In the genomic region with DNA sequence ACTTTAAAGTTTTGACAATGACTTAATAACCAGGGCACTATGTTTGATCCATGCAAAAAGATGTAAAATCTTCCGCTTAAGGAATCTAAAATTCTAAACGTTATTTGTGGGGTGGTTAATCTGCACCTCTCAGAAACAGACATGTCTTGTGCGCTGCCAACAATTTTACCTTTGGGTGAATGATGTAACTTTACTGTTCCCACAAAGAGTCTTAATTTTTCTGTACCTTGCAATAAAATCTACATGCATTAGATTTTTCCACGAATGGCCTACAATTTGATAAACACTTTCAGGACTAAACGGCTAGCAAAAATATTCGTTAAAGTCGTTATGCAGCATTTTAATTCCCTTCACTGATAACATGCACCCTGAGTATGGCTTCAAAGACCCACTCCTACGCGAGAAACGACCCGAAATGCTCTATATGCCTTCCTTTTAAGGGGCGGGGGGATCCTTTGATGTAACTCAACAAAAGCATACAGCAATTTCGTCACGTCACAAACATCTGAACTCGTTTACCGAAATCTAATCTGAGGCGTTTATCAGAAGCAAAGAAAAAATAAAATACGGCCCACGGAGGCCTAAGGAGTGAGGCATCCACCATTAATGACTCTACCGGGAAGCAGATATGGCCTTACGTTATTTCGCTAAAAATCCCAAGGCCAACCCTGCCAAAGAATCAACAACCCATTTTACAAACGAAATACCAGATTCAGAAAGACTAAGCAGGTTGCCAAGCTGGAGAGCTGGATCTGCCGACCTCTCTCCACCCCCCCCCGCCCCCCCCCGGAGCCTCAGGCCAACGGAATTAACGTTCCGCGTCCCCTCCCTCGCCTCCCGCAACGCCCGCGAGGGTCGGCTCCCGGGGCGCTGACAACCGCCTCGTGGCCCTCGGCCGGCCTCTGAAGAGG, we compare ENCODE assay signal across 1 cellular context.
A peak's percentile ranks its signal among the peaks of the same experiment; 100 is the strongest.
TF ChIP-seq lines count a peak whose summit lies in the region.

No MANE protein-coding gene starts in this region.

TF ChIP-seq in HEK293, 187 proteins besides CTCF, POLR2A, EP300 and RAD21:
- TF ChIP-seq EGR2 (tag by site-specific recombination; IDR thresholded peaks at IDR 0.05; ENCODE audit: low read depth) (peak; percentile 29; the same call in 1 of the 2 replicates), ZSCAN16 (tag by site-specific recombination; IDR thresholded peaks at IDR 0.05) (no peak), GLIS1 (tag by site-specific recombination; IDR thresholded peaks at IDR 0.05) (peak; percentile 97), BCL11B (tag by site-specific recombination; IDR thresholded peaks at IDR 0.05; ENCODE audit: low read depth) (0 out of 2 replicates have a peak, but pooled peaks have one; percentile 22), KLF10 (tag by site-specific recombination; IDR thresholded peaks at IDR 0.05) (no peak), BCL11A (tag by site-specific recombination; IDR thresholded peaks at IDR 0.05; ENCODE audit: low read depth) (no peak), ZNF600 (tag by site-specific recombination; IDR thresholded peaks at IDR 0.05) (0 out of 2 replicates have a peak, but pooled peaks have one; percentile 24), ZNF341 (tag by site-specific recombination; IDR thresholded peaks at IDR 0.05; ENCODE audit: low read depth) (peak; percentile 62), ZNF76 (tag by site-specific recombination; IDR thresholded peaks at IDR 0.05; ENCODE audit: borderline replicate concordance, low read depth) (peak; percentile 29; the same call in 1 of the 2 replicates), ZNF398 (tag by site-specific recombination; IDR thresholded peaks at IDR 0.05) (peak; percentile 75), ZFHX2 (tag by site-specific recombination; conservative IDR thresholded peaks at IDR 0.05) (peak; percentile 31; the same call in 1 of the 2 replicates), ZNF354C (tag by site-specific recombination; IDR thresholded peaks at IDR 0.05; ENCODE audit: borderline replicate concordance, low read depth) (no peak), MZF1 (tag by site-specific recombination; IDR thresholded peaks at IDR 0.05; ENCODE audit: borderline replicate concordance) (no peak), YY1 (tag by site-specific recombination; IDR thresholded peaks at IDR 0.05) (peak; percentile 14; the same call in 1 of the 2 replicates), ZBTB21 (tag by site-specific recombination; IDR thresholded peaks at IDR 0.05) (peak; percentile 12; the same call in 1 of the 2 replicates)
- TF ChIP-seq, protein P1, sequence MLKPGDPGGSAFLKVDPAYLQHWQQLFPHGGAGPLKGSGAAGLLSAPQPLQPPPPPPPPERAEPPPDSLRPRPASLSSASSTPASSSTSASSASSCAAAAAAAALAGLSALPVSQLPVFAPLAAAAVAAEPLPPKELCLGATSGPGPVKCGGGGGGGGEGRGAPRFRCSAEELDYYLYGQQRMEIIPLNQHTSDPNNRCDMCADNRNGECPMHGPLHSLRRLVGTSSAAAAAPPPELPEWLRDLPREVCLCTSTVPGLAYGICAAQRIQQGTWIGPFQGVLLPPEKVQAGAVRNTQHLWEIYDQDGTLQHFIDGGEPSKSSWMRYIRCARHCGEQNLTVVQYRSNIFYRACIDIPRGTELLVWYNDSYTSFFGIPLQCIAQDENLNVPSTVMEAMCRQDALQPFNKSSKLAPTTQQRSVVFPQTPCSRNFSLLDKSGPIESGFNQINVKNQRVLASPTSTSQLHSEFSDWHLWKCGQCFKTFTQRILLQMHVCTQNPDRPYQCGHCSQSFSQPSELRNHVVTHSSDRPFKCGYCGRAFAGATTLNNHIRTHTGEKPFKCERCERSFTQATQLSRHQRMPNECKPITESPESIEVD (tag by site-specific recombination; IDR thresholded peaks at IDR 0.05): peak; percentile 11; the same call in 1 of the 2 replicates
- TF ChIP-seq, protein P2, sequence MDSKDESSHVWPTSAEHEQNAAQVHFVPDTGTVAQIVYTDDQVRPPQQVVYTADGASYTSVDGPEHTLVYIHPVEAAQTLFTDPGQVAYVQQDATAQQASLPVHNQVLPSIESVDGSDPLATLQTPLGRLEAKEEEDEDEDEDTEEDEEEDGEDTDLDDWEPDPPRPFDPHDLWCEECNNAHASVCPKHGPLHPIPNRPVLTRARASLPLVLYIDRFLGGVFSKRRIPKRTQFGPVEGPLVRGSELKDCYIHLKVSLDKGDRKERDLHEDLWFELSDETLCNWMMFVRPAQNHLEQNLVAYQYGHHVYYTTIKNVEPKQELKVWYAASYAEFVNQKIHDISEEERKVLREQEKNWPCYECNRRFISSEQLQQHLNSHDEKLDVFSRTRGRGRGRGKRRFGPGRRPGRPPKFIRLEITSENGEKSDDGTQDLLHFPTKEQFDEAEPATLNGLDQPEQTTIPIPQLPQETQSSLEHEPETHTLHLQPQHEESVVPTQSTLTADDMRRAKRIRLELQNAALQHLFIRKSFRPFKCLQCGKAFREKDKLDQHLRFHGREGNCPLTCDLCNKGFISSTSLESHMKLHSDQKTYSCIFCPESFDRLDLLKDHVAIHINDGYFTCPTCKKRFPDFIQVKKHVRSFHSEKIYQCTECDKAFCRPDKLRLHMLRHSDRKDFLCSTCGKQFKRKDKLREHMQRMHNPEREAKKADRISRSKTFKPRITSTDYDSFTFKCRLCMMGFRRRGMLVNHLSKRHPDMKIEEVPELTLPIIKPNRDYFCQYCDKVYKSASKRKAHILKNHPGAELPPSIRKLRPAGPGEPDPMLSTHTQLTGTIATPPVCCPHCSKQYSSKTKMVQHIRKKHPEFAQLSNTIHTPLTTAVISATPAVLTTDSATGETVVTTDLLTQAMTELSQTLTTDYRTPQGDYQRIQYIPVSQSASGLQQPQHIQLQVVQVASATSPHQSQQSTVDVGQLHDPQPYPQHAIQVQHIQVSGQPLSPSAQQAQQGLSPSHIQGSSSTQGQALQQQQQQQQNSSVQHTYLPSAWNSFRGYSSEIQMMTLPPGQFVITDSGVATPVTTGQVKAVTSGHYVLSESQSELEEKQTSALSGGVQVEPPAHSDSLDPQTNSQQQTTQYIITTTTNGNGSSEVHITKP (tag by site-specific recombination; IDR thresholded peaks at IDR 0.05): no peak
